18 cellular contexts compared by ENCODE assay signal in genomic region chr2:125227843-125228392, GRCh38.
DNase-seq lines count a peak whose midpoint lies in the region; ATAC-seq, FAIRE-seq and TF ChIP-seq lines count a peak whose summit lies in the region.
"Had no signal": no experiment of that assay in that cellular context is flagged by ENCODE, and none has a peak within 500 bp of the region (broad histone marks: within the 10 kb centered on the region; RNA-seq: fewer than 3 reads in every experiment).

No MANE protein-coding gene starts in this region.

- H3K4me3 Mint-ChIP-seq in astrocyte (ENCODE audit: unreplicated experiment) (no peak overlapping the region), natural killer cell (no peak overlapping the region)
- H3K4me3 Mint-ChIP-seq: CD4-positive, alpha-beta T cell; central memory CD8-positive, alpha-beta T cell had no signal

- H3K4me1 Mint-ChIP-seq in astrocyte (ENCODE audit: low read depth, unreplicated experiment) (no peaks in the 10 kb centered on the region), natural killer cell (no peaks in the 10 kb centered on the region)
- H3K4me1 Mint-ChIP-seq: central memory CD8-positive, alpha-beta T cell had no signal

- H3K23ac ChIP-seq in mesendoderm (ENCODE audit: low read length), result no peak overlapping the region

- H3K27ac Mint-ChIP-seq in astrocyte (ENCODE audit: unreplicated experiment), result no peak overlapping the region
- no peak overlapping the region for H3K27ac Mint-ChIP-seq in natural killer cell
- H3K27ac Mint-ChIP-seq: CD4-positive, alpha-beta T cell had no signal

- FAIRE-seq in astrocyte (lab: Jason Lieb, UNC), result no peak
- FAIRE-seq: G401.6 had no signal

- H3K4ac ChIP-seq in mesendoderm (ENCODE audit: low read depth, low read length), result no peak overlapping the region

- H4K20me1 ChIP-seq in astrocyte (ENCODE audit: insufficient read depth, low read length), result no peaks in the 10 kb centered on the region

- no peaks in the 10 kb centered on the region for H3K79me2 ChIP-seq in astrocyte (ENCODE audit: insufficient read depth, low read length)
- no peaks in the 10 kb centered on the region for H3K79me2 ChIP-seq in mesendoderm (ENCODE audit: control insufficient read depth, insufficient read depth, low read length)

- no peak overlapping the region for H2AK5ac ChIP-seq in mesendoderm (ENCODE audit: low read length)

- TF ChIP-seq CTCF in GM06990 (IDR thresholded peaks at IDR 0.05; ENCODE audit: insufficient read depth, low read length, poor library complexity, severe bottlenecking) (peak; percentile 28), astrocyte (IDR thresholded peaks at IDR 0.05; ENCODE audit: insufficient read depth, low read depth, low read length) (peak; percentile 10), natural killer cell (IDR thresholded peaks at IDR 0.05) (no peak)

- H3K27me3 Mint-ChIP-seq in astrocyte (ENCODE audit: low read depth, unreplicated experiment) (no peaks in the 10 kb centered on the region), natural killer cell (ENCODE audit: low read depth in 2 of 2) (no peaks in the 10 kb centered on the region)
- H3K27me3 Mint-ChIP-seq: CD4-positive, alpha-beta T cell; central memory CD8-positive, alpha-beta T cell had no signal

- no peaks in the 10 kb centered on the region for H3K36me3 Mint-ChIP-seq in astrocyte (ENCODE audit: low read depth, unreplicated experiment)
- no peaks in the 10 kb centered on the region for H3K36me3 Mint-ChIP-seq in natural killer cell

- H3K4me1 ChIP-seq in astrocyte (ENCODE audit: insufficient read depth, low read length), result no peaks in the 10 kb centered on the region
- no peaks in the 10 kb centered on the region for H3K4me1 ChIP-seq in mesendoderm (ENCODE audit: control insufficient read depth, low read depth, low read length)
- H3K4me1 ChIP-seq: HAP-1 had no signal

- H2BK5ac ChIP-seq in mesendoderm (ENCODE audit: low read length), result no peak overlapping the region

- intact Hi-C loops in natural killer cell (cut with micrococcal nuclease), result no loop called here

- no peak overlapping the region for H2BK15ac ChIP-seq in mesendoderm (replicated peaks; ENCODE audit: low read depth)

- no peaks in the 10 kb centered on the region for H3K79me1 ChIP-seq in mesendoderm (ENCODE audit: low read length)

- H4K5ac ChIP-seq in mesendoderm (ENCODE audit: low read length), result no peak overlapping the region

- DNase-seq in GM06990 (ENCODE audit: extremely low read depth, insufficient read length), result no peak
- DNase-seq in Kasumi-1 (lab: John Stamatoyannopoulos, UW), result peak; percentile 5 to 17
- no peak for DNase-seq in astrocyte (ENCODE audit: low read depth)
- DNase-seq in mesendoderm, result peak; percentile 37
- no peak for DNase-seq in natural killer cell
- DNase-seq in dermis blood vessel endothelial cell, result no peak
- DNase-seq: activated naive CD4-positive, alpha-beta T cell treated with anti-CD3 and anti-CD28 coated beads, Interleukin-2, amount 50 U/mL, for 16 hours; CD4-positive, alpha-beta T cell; hippocampal formation; NCI-H2081 treated with DMSO at 0.1 percent for 48 hours; NK-92 treated with Interleukin-12 subunit alpha and Interleukin-12 subunit beta, amount 100 ng/mL, for 24 hours; stimulated activated naive CD8-positive, alpha-beta T cell treated with anti-CD3 and anti-CD28 coated beads, Interleukin-15, Interleukin-2, amounts not matched to agents 100 U/mL and 50 U/mL, for 24 hours had no signal

- no peak overlapping the region for H3K27ac ChIP-seq in astrocyte (ENCODE audit: low read depth, low read length)
- no peak overlapping the region for H3K27ac ChIP-seq in mesendoderm (ENCODE audit: low read depth, low read length)
- H3K27ac ChIP-seq: SK-N-MC had no signal

- no peak overlapping the region for H3K9ac ChIP-seq in astrocyte (ENCODE audit: low read length)
- H3K9ac ChIP-seq in mesendoderm (ENCODE audit: low read length), result no peak overlapping the region

- H3K4me2 ChIP-seq in astrocyte (ENCODE audit: low read length) (no peak overlapping the region), mesendoderm (ENCODE audit: low read length) (no peak overlapping the region)

- WGBS in mesendoderm (ENCODE audit: extremely low coverage, insufficient coverage, low lambda C conversion rate), result no CpG with 5 or more reads among the region's 2 CpGs

- H3K9me3 Mint-ChIP-seq in astrocyte (ENCODE audit: unreplicated experiment), result no peaks in the 10 kb centered on the region
- H3K9me3 Mint-ChIP-seq in natural killer cell, result peaks cover 6 to 21% of the 10 kb centered on the region in 2 donors

- H2AFZ ChIP-seq in astrocyte (ENCODE audit: low read depth, low read length), result no peak overlapping the region

- H3K18ac ChIP-seq in mesendoderm (ENCODE audit: low read length), result no peak overlapping the region

- no peak for ATAC-seq in natural killer cell
- no peak for ATAC-seq in GM19467 (IDR thresholded peaks at IDR 0.05; ENCODE audit: unreplicated experiment)
- ATAC-seq in HG02884 (IDR thresholded peaks at IDR 0.05; ENCODE audit: unreplicated experiment), result no peak
- ATAC-seq: stimulated activated naive CD8-positive, alpha-beta T cell treated with anti-CD3 and anti-CD28 coated beads, Interleukin-15, Interleukin-2, amounts not matched to agents 100 U/mL and 50 U/mL, for 24 hours had no signal

- H4K8ac ChIP-seq in mesendoderm (ENCODE audit: low read depth, low read length), result no peak overlapping the region

- H3K27me3 ChIP-seq in GM06990 (replicated peaks; ENCODE audit: control insufficient read depth, insufficient read depth, low read length) (no peaks in the 10 kb centered on the region), astrocyte (ENCODE audit: insufficient read depth, low read length) (no peaks in the 10 kb centered on the region), mesendoderm (ENCODE audit: insufficient read depth, low read length, poor library complexity) (no peaks in the 10 kb centered on the region)

- no peak overlapping the region for H3K4me3 ChIP-seq in GM06990 (replicated peaks; ENCODE audit: low read depth, low read length)
- no peak overlapping the region for H3K4me3 ChIP-seq in astrocyte (ENCODE audit: insufficient read depth, low read depth, low read length)
- no peak overlapping the region for H3K4me3 ChIP-seq in mesendoderm (ENCODE audit: low read length)
- H3K4me3 ChIP-seq: HAP-1, SK-N-MC had no signal

- H3K56ac ChIP-seq in mesendoderm (ENCODE audit: low read length), result no peak overlapping the region

- H3K36me3 ChIP-seq in GM06990 (ENCODE audit: control insufficient read depth, insufficient read depth, low read length), result no peaks in the 10 kb centered on the region
- no peaks in the 10 kb centered on the region for H3K36me3 ChIP-seq in astrocyte (ENCODE audit: insufficient read depth, low read length)
- no peaks in the 10 kb centered on the region for H3K36me3 ChIP-seq in mesendoderm (ENCODE audit: control insufficient read depth, insufficient read depth, low read length)
- H3K36me3 ChIP-seq: HAP-1 had no signal

- no peak overlapping the region for H2BK120ac ChIP-seq in mesendoderm (ENCODE audit: low read depth, low read length)

- no peaks in the 10 kb centered on the region for H3K9me3 ChIP-seq in astrocyte (ENCODE audit: insufficient read depth, low read depth, low read length)
- H3K9me3 ChIP-seq: HAP-1 had no signal

Comparison
In these comparisons a context has a peak if more than half of its experiments do, and no peak if none do; other contexts are left out.
1. DNase-seq: peak in Kasumi-1 (2 of 2) and mesendoderm (single experiment); none in GM06990 (single experiment), astrocyte (single experiment), natural killer cell (single experiment) and dermis blood vessel endothelial cell (single experiment).